ENCODE assay signal across 17 cellular contexts in genomic region chr15:66939016-66939415, GRCh38.
"Had no signal": no experiment of that assay in that cellular context is flagged by ENCODE, and none has a peak within 500 bp of the region (broad histone marks: within the 10 kb centered on the region; RNA-seq: fewer than 3 reads in every experiment).

No MANE protein-coding gene starts in this region.

- H3K9me3 Mint-ChIP-seq: effector memory CD8-positive, alpha-beta T cell; nephron had no signal

- H3K36me3 ChIP-seq: esophagus squamous epithelium, gastroesophageal sphincter, stomach, thoracic aorta, transverse colon had no signal

- ATAC-seq: effector memory CD8-positive, alpha-beta T cell; gastroesophageal sphincter; left cardiac atrium; left ventricle myocardium superior had no signal

- H3K9me3 ChIP-seq: thoracic aorta, transverse colon had no signal

- H3K4me3 Mint-ChIP-seq: effector memory CD8-positive, alpha-beta T cell; naive B cell; nephron had no signal

- H3K27ac ChIP-seq: esophagus squamous epithelium, gastroesophageal sphincter, stomach, thoracic aorta, transverse colon had no signal

- H3K27me3 ChIP-seq: esophagus squamous epithelium, gastroesophageal sphincter, stomach, transverse colon had no signal

- H3K27ac Mint-ChIP-seq: effector memory CD8-positive, alpha-beta T cell; nephron had no signal

- DNase-seq: effector memory CD8-positive, alpha-beta T cell; esophagus squamous epithelium; foreskin fibroblast; glutamatergic neuron; left cardiac atrium; left ventricle myocardium superior; mesendoderm; naive B cell; stimulated activated CD4-positive, alpha-beta T cell treated with anti-CD3 and anti-CD28 coated beads, Interleukin-12 subunit alpha, Interleukin-12 subunit beta, amount 100 ng/mL, for 4 hours; stimulated activated naive CD4-positive, alpha-beta T cell; stomach; substantia nigra; transverse colon had no signal

- H3K4me3 ChIP-seq: esophagus squamous epithelium, gastroesophageal sphincter, lung, stomach, thoracic aorta, transverse colon had no signal
